Comparison of ENCODE assay signal across 8 cellular contexts in the genomic region with DNA sequence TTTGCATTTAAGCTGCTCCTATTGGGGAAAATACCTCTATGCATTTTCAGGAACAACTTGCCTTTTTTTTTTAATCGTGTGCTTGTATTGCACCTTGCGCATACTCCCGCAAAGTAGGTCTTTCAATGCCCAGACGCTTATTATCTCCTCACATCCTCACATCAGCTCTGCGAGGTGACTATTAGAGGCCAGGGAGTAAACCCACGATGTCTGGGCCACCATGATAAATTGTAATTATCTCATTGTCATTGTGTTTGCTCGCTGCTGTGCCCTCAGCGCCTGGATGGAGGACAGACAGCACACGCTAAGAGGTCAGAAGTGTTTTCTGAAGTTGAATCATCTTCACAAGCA. TPM values are rescaled to one million over a fixed set of nuclear protein-coding genes. Genes with fewer than 3 reads are reported as not detected.
DNase-seq lines count a peak whose midpoint lies in the region; ATAC-seq and TF ChIP-seq lines count a peak whose summit lies in the region.

No MANE protein-coding gene starts in this region.

- peak overlapping the region; percentile 68 for H3K4me3 ChIP-seq in fibroblast of villous mesenchyme (ENCODE audit: low read depth, low read length)

- ATAC-seq in T-cell (replicated peaks in 1 of 4) (no peak), esophagus mucosa (no peak), HG03175 (IDR thresholded peaks at IDR 0.05; ENCODE audit: unreplicated experiment) (no peak)
- no peak for ATAC-seq in stimulated activated memory B cell treated with anti-CD40 and anti-IgM and Interleukin-4, amounts not matched to agents 10 μg/mL and 1 μg/mL and 100 μg/mL, for 72 hours

- peak overlapping the region; percentile 53 to 81 for H3K27ac Mint-ChIP-seq in T-cell
- H3K27ac Mint-ChIP-seq in stimulated activated memory B cell treated with anti-CD40 and anti-IgM and Interleukin-4, amounts not matched to agents 10 μg/mL and 1 μg/mL and 100 μg/mL, for 72 hours = no peak overlapping the region

- no peaks in the 10 kb centered on the region for H3K27me3 Mint-ChIP-seq in T-cell
- H3K27me3 Mint-ChIP-seq in stimulated activated memory B cell treated with anti-CD40 and anti-IgM and Interleukin-4, amounts not matched to agents 10 μg/mL and 1 μg/mL and 100 μg/mL, for 72 hours = no peaks in the 10 kb centered on the region

- no peak for TF ChIP-seq CTCF in fibroblast of villous mesenchyme (IDR thresholded peaks at IDR 0.05; ENCODE audit: insufficient read depth, low read depth, low read length)

- CTCF ChIA-PET in T-cell (lab: Charles Lee) = interaction anchor here in 1 of 2 donors (0.7 to 1.2 kb wide), 2 partner anchors 139 to 1357 kb away, joined by 3 to 4 read pairs; partner anchors contain the start of gene PGM2

- H3K4me1 Mint-ChIP-seq in T-cell = peaks cover 28 to 34% (median 33%) of the 10 kb centered on the region in 3 donors
- H3K4me1 Mint-ChIP-seq in stimulated activated memory B cell treated with anti-CD40 and anti-IgM and Interleukin-4, amounts not matched to agents 10 μg/mL and 1 μg/mL and 100 μg/mL, for 72 hours = peaks cover 27% of the 10 kb centered on the region

- DNase-seq in NCI-H146 (lab: John Stamatoyannopoulos, UW) = peak; percentile 46
- no peak for DNase-seq in NCI-H146 treated with DMSO at 0.1 percent for 48 hours (lab: John Stamatoyannopoulos, UW; ENCODE audit: unreplicated experiment)
- DNase-seq in T-cell = no peak
- DNase-seq in fibroblast of villous mesenchyme (ENCODE audit: low read depth) = no peak
- no peak for DNase-seq in H4 (ENCODE audit: low spot score)

- H3K36me3 Mint-ChIP-seq in T-cell = no peaks in the 10 kb centered on the region
- H3K36me3 Mint-ChIP-seq in stimulated activated memory B cell treated with anti-CD40 and anti-IgM and Interleukin-4, amounts not matched to agents 10 μg/mL and 1 μg/mL and 100 μg/mL, for 72 hours = no peaks in the 10 kb centered on the region

- peak overlapping the region; percentile 91 to 95 (median 95) for H3K4me3 Mint-ChIP-seq in T-cell
- H3K4me3 Mint-ChIP-seq in stimulated activated memory B cell treated with anti-CD40 and anti-IgM and Interleukin-4, amounts not matched to agents 10 μg/mL and 1 μg/mL and 100 μg/mL, for 72 hours = peak overlapping the region; percentile 87

- H3K9me3 Mint-ChIP-seq in T-cell = no peaks in the 10 kb centered on the region
- H3K9me3 Mint-ChIP-seq in stimulated activated memory B cell treated with anti-CD40 and anti-IgM and Interleukin-4, amounts not matched to agents 10 μg/mL and 1 μg/mL and 100 μg/mL, for 72 hours = no peaks in the 10 kb centered on the region

- POLR2A ChIA-PET in T-cell (lab: Charles Lee) = no interaction called here

RNA-seq across cellular contexts. Expression of gene RELL1, which starts 1.0 kb away (rescaled TPM):
- 10 to 100 TPM; 21.6 to 30.1 (median 25.9) TPM for total RNA-seq in T-cell
- 66.5 and 90.8 TPM in 2 replicates for total RNA-seq in fibroblast of villous mesenchyme
- 18.7 TPM for total RNA-seq in esophagus mucosa
- total RNA-seq in H4 (2014; rRNA removed; shearing (Covaris generic)) = 46.0 and 65.8 TPM in 2 replicates
